Comparison of ENCODE assay signal across 8 cellular contexts in genomic region chr10:11286261-11286989, GRCh38.
DNase-seq lines count a peak whose midpoint lies in the region; ATAC-seq and TF ChIP-seq lines count a peak whose summit lies in the region.

No MANE protein-coding gene starts in this region.

- no peaks in the 10 kb centered on the region for H3F3A ChIP-seq in GM23248 (ENCODE audit: insufficient read depth)

- no peak overlapping the region for H2BK12ac ChIP-seq in trophoblast cell (ENCODE audit: low read length)

- H2BK120ac ChIP-seq in trophoblast cell (ENCODE audit: insufficient read depth, low read length, poor library complexity) = no peak overlapping the region

- no peak overlapping the region for H3K14ac ChIP-seq in trophoblast cell (ENCODE audit: low read length)

- no peak overlapping the region for H3K18ac ChIP-seq in trophoblast cell (ENCODE audit: low read length)

- H3K79me1 ChIP-seq in trophoblast cell (ENCODE audit: low read length) = no peaks in the 10 kb centered on the region

- WGBS in GM23248 (ENCODE audit: low coverage in 1 of 2, low lambda C conversion rate in 2 of 2, missing lambda C conversion rate in 2 of 2), 2 experiments = 69 to 76% methylated on average over 7 of the region's 7 CpGs
- WGBS in trophoblast cell (ENCODE audit: extremely low coverage, insufficient coverage, insufficient read length) = no CpG with 5 or more reads among the region's 7 CpGs

- H3K9me2 ChIP-seq in GM23248 (ENCODE audit: insufficient read depth) = no peaks in the 10 kb centered on the region

- H3K4me3 ChIP-seq in BLaER1 = no peak overlapping the region
- H3K4me3 ChIP-seq in HL-60 (replicated peaks; ENCODE audit: insufficient read depth, low read length) = no peak overlapping the region
- no peak overlapping the region for H3K4me3 ChIP-seq in mucosa of descending colon
- no peak overlapping the region for H3K4me3 ChIP-seq in GM23248
- H3K4me3 ChIP-seq in trophoblast cell (ENCODE audit: low read depth, low read length) = no peak overlapping the region

- no peak overlapping the region for H2AK5ac ChIP-seq in trophoblast cell (ENCODE audit: low read length)

- H3K4ac ChIP-seq in trophoblast cell (ENCODE audit: low read depth, low read length) = no peak overlapping the region

- H3K36me3 ChIP-seq in BLaER1 (peaks cover 96% of the 10 kb centered on the region), mucosa of descending colon (ENCODE audit: low read depth) (no peaks in the 10 kb centered on the region), GM23248 (ENCODE audit: low read depth) (no peaks in the 10 kb centered on the region), trophoblast cell (ENCODE audit: control insufficient read depth in 1 of 2, insufficient read depth in 2 of 2, low read length in 2 of 2) (no peaks in the 10 kb centered on the region)

- peak; percentile 2 to 13 for DNase-seq in HL-60 (ENCODE audit: low read depth in 1 of 2, low spot score in 1 of 2)
- no peak for DNase-seq in mucosa of descending colon
- DNase-seq in GM23248 = no peak
- no peak for DNase-seq in NCI-H1417 (lab: John Stamatoyannopoulos, UW)
- no peak for DNase-seq in trophoblast cell

- H3K9me3 ChIP-seq in BLaER1 (no peaks in the 10 kb centered on the region), mucosa of descending colon (no peaks in the 10 kb centered on the region), GM23248 (ENCODE audit: low read depth) (no peaks in the 10 kb centered on the region), trophoblast cell (ENCODE audit: insufficient read depth, low read depth, low read length) (peaks cover 8% of the 10 kb centered on the region)

- H3K27me3 ChIP-seq in BLaER1 (no peaks in the 10 kb centered on the region), HL-60 (ENCODE audit: insufficient read depth, poor library complexity, severe bottlenecking) (no peaks in the 10 kb centered on the region), GM23248 (replicated peaks; ENCODE audit: insufficient read depth) (no peaks in the 10 kb centered on the region), trophoblast cell (ENCODE audit: insufficient read depth, low read length) (no peaks in the 10 kb centered on the region)

- H3K27ac ChIP-seq in BLaER1 (0 out of 2 replicates have a peak overlapping the region, but pooled peaks have one; percentile 1), HL-60 (replicated peaks) (no peak overlapping the region), GM23248 (no peak overlapping the region), trophoblast cell (ENCODE audit: low read depth, low read length) (no peak overlapping the region)

- no peak overlapping the region for H3K23ac ChIP-seq in trophoblast cell (ENCODE audit: low read length)

- H3K79me2 ChIP-seq in GM23248 (ENCODE audit: insufficient read depth) (no peaks in the 10 kb centered on the region), trophoblast cell (ENCODE audit: control insufficient read depth, insufficient read depth, low read length, poor library complexity) (no peaks in the 10 kb centered on the region)

- no peak overlapping the region for H4K12ac ChIP-seq in trophoblast cell (ENCODE audit: low read depth, low read length)

- H3K4me2 ChIP-seq in BLaER1 (no peak overlapping the region), GM23248 (ENCODE audit: unreplicated experiment) (no peak overlapping the region), trophoblast cell (ENCODE audit: low read length) (no peak overlapping the region)

- no peak overlapping the region for H4K8ac ChIP-seq in trophoblast cell (ENCODE audit: low read depth, low read length)

- no peak overlapping the region for H2AFZ ChIP-seq in GM23248
- no peak overlapping the region for H2AFZ ChIP-seq in trophoblast cell (ENCODE audit: insufficient read depth, low read length, poor library complexity)

- H2BK5ac ChIP-seq in trophoblast cell (ENCODE audit: low read depth, low read length, poor library complexity) = no peak overlapping the region

- H3K4me1 ChIP-seq in BLaER1 = peaks cover 8% of the 10 kb centered on the region; the same call in 1 of the 2 replicates
- no peaks in the 10 kb centered on the region for H3K4me1 ChIP-seq in mucosa of descending colon (ENCODE audit: low read depth)
- H3K4me1 ChIP-seq in GM23248 (ENCODE audit: insufficient read depth) = no peaks in the 10 kb centered on the region
- no peaks in the 10 kb centered on the region for H3K4me1 ChIP-seq in trophoblast cell (ENCODE audit: control insufficient read depth in 1 of 2, insufficient read depth in 2 of 2, low read length in 2 of 2)

- H3K9ac ChIP-seq in BLaER1 = no peak overlapping the region
- no peak overlapping the region for H3K9ac ChIP-seq in GM23248
- H3K9ac ChIP-seq in trophoblast cell (ENCODE audit: low read length) = no peak overlapping the region

- TF ChIP-seq CTCF in HL-60 (IDR thresholded peaks at IDR 0.05; ENCODE audit: insufficient read depth, low read length) = no peak
- no peak for TF ChIP-seq CTCF in mucosa of descending colon (IDR thresholded peaks at IDR 0.05)

- intact Hi-C loops in mucosa of descending colon (cut with DNase I, micrococcal nuclease) = no loop called here

- H4K91ac ChIP-seq in trophoblast cell (ENCODE audit: low read depth, low read length) = no peak overlapping the region

- in situ Hi-C loops in GM23248 (cut with MboI) = no loop called here

- ATAC-seq in GM18519 (IDR thresholded peaks at IDR 0.05; ENCODE audit: low FRiP score, unreplicated experiment) (peak; percentile 91), HG02571 (IDR thresholded peaks at IDR 0.05; ENCODE audit: unreplicated experiment) (peak; percentile 90), mucosa of descending colon (no peak)

- H4K20me1 ChIP-seq in BLaER1 (peaks cover 27% of the 10 kb centered on the region; the same call in 1 of the 2 replicates), GM23248 (ENCODE audit: insufficient read depth) (no peaks in the 10 kb centered on the region)

Comparison
In these comparisons a context has a peak if more than half of its experiments do, and no peak if none do; other contexts are left out.
1. DNase-seq: peak in HL-60 (2 of 2); none in mucosa of descending colon (0 of 3), GM23248 (single experiment), NCI-H1417 (0 of 3) and trophoblast cell (0 of 2).